Comparison of ENCODE assay signal across 8 cellular contexts in the genomic region with DNA sequence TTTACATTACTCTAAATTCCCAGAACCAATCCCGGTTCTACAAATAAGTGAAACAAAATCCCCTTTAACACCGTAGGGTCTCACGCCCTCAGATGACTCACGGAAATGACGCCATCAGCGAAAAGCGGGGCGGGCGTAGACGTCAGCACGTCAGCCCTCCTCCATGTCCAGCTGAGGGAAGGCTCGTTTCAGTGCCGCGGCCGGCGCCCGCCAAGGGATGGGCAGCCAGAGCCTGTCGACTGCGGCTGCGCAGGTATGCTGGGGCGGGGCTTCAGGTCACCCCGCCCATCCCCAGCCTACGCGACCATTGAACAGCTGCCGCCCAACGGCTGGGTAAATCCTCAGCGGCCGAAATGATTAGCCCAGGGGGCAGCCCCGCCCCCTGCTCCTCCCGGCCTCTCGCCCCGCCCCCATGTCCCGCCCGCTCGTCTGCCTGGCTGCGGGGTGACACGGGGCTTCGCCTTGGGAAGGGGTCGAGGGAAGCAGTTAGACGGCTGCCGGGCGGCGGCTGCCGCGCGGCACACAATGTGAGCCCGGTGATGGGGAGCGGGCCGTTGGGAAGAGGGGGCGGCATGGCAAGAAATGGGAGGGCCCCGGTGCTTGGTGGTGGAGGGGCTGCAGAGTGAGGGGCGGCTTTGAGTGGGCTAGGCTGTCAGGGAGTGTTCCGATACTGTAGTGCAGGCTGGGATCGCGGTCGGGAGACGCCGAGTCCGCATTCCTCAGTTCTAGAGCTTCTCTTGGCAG. TPM values are rescaled to one million over a fixed set of nuclear protein-coding genes. Genes with fewer than 3 reads are reported as not detected.
A peak's percentile ranks its signal among the peaks of the same experiment; 100 is the strongest.
DNase-seq lines count a peak whose midpoint lies in the region; ATAC-seq and TF ChIP-seq lines count a peak whose summit lies in the region.

Gene NBEAL1 (plus strand): TSS at position 420 of the 744 bp plus-strand sequence. CDS start 1,510 bp downstream, outside the sequence.

- peaks cover 0 to 3% (median 0%) of the 10 kb centered on the region in 3 donors for H3K27me3 Mint-ChIP-seq in CD14-positive monocyte (ENCODE audit: low read depth in 3 of 3)

- H3K4me3 ChIP-seq in dorsolateral prefrontal cortex, result peak within 1 kb of the TSS; percentile 39 to 99 (median 84)
- H3K4me3 ChIP-seq in liver (ENCODE audit: low read depth in 1 of 3, low read length in 3 of 3), result peak within 1 kb of the TSS; percentile 82 to 98 (median 97)

- peaks cover 24% of the 10 kb centered on the region for H3K4me1 Mint-ChIP-seq in CD14-positive monocyte

- H3K27me3 ChIP-seq in dorsolateral prefrontal cortex, result no peaks in the 10 kb centered on the region
- no peaks in the 10 kb centered on the region for H3K27me3 ChIP-seq in liver (ENCODE audit: control insufficient read depth in 4 of 4, insufficient read depth in 4 of 4, low read length in 3 of 4)

- no peaks in the 10 kb centered on the region for H3K9me3 Mint-ChIP-seq in CD14-positive monocyte

- no peaks in the 10 kb centered on the region for H3K9me3 ChIP-seq in liver (ENCODE audit: control insufficient read depth in 4 of 4, low read length in 3 of 4)

- peak within 1 kb of the TSS; percentile 96 to 98 for H3K4me3 Mint-ChIP-seq in CD14-positive monocyte

- H3K27ac ChIP-seq in dorsolateral prefrontal cortex (peak within 1 kb of the TSS; percentile 59 to 97 (median 92)), liver (ENCODE audit: low read depth in 1 of 2, low read length in 2 of 2) (peak within 1 kb of the TSS; percentile 92 to 95)

- H3K36me3 ChIP-seq in liver (ENCODE audit: control insufficient read depth in 4 of 4, insufficient read depth in 3 of 4, low read depth in 1 of 4, low read length in 3 of 4), result no peaks in the 10 kb centered on the region

- H3K9ac ChIP-seq in liver (ENCODE audit: low read depth in 1 of 2, low read length in 2 of 2), result peak within 1 kb of the TSS; percentile 94 to 98

- peak in 1 of 2 donors; percentile 21 for TF ChIP-seq RAD21 in liver (IDR thresholded peaks at IDR 0.05)

- intact Hi-C loops in CD14-positive monocyte (cut with micrococcal nuclease), result loop anchor here (1.0 to 10.0 kb wide), 6 partner anchors 47 to 640 kb away; partner anchors contain the start of genes WDR12 (in 2 of the 2), BMPR2 (in 1 of the 2), CARF (in 1 of the 2) and CYP20A1 (in 1 of the 2)
- intact Hi-C loops in dorsolateral prefrontal cortex (cut with DNase I), result loop anchor here (5.0 to 10.0 kb wide), 5 partner anchors 102 to 380 kb away; partner anchors contain the start of genes CARF (in 2 of the 2), CYP20A1 (in 2 of the 2), WDR12 (in 2 of the 2) and ABI2 (in 1 of the 2)

- peak within 1 kb of the TSS; percentile 97 to 99 (median 97) for H3K27ac Mint-ChIP-seq in CD14-positive monocyte

- ATAC-seq in GM19397 (IDR thresholded peaks at IDR 0.05; ENCODE audit: unreplicated experiment) (peak; percentile 98), HG03571 (IDR thresholded peaks at IDR 0.05; ENCODE audit: unreplicated experiment) (peak; percentile 97)

- under 1% methylated on average over 59 of the region's 59 CpGs for WGBS in liver

- no peak for TF ChIP-seq CTCF in CD14-positive monocyte (IDR thresholded peaks at IDR 0.05)
- TF ChIP-seq CTCF in dorsolateral prefrontal cortex (IDR thresholded peaks at IDR 0.05 in 54 of 56, conservative IDR thresholded peaks at IDR 0.05 in 2 of 56; ENCODE audit: low read depth in 1 of 56, partially characterized antibody in 56 of 56), result peak in 25 of 56 donors; percentile 4 to 57 (median 23)
- no peak for TF ChIP-seq CTCF in liver (IDR thresholded peaks at IDR 0.05; ENCODE audit: low read depth, low read length, missing input control)

- DNase-seq in CD14-positive monocyte (ENCODE audit: low spot score), result peak; percentile 99
- DNase-seq in NCI-H82 (lab: John Stamatoyannopoulos, UW), result peak; percentile 99
- peak; percentile 95 to 97 for DNase-seq in activated CD4-positive, alpha-beta T cell treated with anti-CD3 and anti-CD28 coated beads, Interleukin-2, amount 50 U/mL, for 48 hours
- peak; percentile 97 to 99 (median 98) for DNase-seq in dorsolateral prefrontal cortex
- peak; percentile 96 for DNase-seq in stimulated activated CD4-positive, alpha-beta T cell treated with anti-CD3 and anti-CD28 coated beads, Interleukin-4, amount 100 ng/mL, for 24 hours

- peaks cover 5 to 9% of the 10 kb centered on the region in 2 donors for H3K36me3 Mint-ChIP-seq in CD14-positive monocyte

- peaks cover 5 to 23% (median 22%) of the 10 kb centered on the region in 4 donors for H3K4me1 ChIP-seq in liver (ENCODE audit: control insufficient read depth in 4 of 4, insufficient read depth in 4 of 4, low read length in 3 of 4)

TF ChIP-seq in liver, 16 proteins besides CTCF, POLR2A, EP300 and RAD21:
- peak; percentile 93 for TF ChIP-seq YY1 (IDR thresholded peaks at IDR 0.05)
- peak; percentile 92 for TF ChIP-seq ATF3 (IDR thresholded peaks at IDR 0.05)
- no peak for TF ChIP-seq FOXA1 (IDR thresholded peaks at IDR 0.05)
- TF ChIP-seq, protein P1, sequence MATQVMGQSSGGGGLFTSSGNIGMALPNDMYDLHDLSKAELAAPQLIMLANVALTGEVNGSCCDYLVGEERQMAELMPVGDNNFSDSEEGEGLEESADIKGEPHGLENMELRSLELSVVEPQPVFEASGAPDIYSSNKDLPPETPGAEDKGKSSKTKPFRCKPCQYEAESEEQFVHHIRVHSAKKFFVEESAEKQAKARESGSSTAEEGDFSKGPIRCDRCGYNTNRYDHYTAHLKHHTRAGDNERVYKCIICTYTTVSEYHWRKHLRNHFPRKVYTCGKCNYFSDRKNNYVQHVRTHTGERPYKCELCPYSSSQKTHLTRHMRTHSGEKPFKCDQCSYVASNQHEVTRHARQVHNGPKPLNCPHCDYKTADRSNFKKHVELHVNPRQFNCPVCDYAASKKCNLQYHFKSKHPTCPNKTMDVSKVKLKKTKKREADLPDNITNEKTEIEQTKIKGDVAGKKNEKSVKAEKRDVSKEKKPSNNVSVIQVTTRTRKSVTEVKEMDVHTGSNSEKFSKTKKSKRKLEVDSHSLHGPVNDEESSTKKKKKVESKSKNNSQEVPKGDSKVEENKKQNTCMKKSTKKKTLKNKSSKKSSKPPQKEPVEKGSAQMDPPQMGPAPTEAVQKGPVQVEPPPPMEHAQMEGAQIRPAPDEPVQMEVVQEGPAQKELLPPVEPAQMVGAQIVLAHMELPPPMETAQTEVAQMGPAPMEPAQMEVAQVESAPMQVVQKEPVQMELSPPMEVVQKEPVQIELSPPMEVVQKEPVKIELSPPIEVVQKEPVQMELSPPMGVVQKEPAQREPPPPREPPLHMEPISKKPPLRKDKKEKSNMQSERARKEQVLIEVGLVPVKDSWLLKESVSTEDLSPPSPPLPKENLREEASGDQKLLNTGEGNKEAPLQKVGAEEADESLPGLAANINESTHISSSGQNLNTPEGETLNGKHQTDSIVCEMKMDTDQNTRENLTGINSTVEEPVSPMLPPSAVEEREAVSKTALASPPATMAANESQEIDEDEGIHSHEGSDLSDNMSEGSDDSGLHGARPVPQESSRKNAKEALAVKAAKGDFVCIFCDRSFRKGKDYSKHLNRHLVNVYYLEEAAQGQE (IDR thresholded peaks at IDR 0.05), result peak; percentile 88
- peak; percentile 53 to 78 for TF ChIP-seq RXRA (IDR thresholded peaks at IDR 0.05)
- peak; percentile 59 for TF ChIP-seq TAF1 (conservative IDR thresholded peaks at IDR 0.05)
- peak; percentile 82 for TF ChIP-seq SP1 (IDR thresholded peaks at IDR 0.05)
- TF ChIP-seq MAX (IDR thresholded peaks at IDR 0.05), result peak; percentile 48
- TF ChIP-seq, protein P2, sequence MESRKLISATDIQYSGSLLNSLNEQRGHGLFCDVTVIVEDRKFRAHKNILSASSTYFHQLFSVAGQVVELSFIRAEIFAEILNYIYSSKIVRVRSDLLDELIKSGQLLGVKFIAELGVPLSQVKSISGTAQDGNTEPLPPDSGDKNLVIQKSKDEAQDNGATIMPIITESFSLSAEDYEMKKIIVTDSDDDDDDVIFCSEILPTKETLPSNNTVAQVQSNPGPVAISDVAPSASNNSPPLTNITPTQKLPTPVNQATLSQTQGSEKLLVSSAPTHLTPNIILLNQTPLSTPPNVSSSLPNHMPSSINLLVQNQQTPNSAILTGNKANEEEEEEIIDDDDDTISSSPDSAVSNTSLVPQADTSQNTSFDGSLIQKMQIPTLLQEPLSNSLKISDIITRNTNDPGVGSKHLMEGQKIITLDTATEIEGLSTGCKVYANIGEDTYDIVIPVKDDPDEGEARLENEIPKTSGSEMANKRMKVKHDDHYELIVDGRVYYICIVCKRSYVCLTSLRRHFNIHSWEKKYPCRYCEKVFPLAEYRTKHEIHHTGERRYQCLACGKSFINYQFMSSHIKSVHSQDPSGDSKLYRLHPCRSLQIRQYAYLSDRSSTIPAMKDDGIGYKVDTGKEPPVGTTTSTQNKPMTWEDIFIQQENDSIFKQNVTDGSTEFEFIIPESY (IDR thresholded peaks at IDR 0.05), result no peak
- TF ChIP-seq NR2F2 (IDR thresholded peaks at IDR 0.05), result peak; percentile 25
- peak in 1 of 2 donors; percentile 58 for TF ChIP-seq EGR1 (IDR thresholded peaks at IDR 0.05; ENCODE audit: low read depth in 2 of 2)
- TF ChIP-seq HNF4G (IDR thresholded peaks at IDR 0.05), result no peak
- peak; percentile 53 to 87 for TF ChIP-seq GABPA (IDR thresholded peaks at IDR 0.05 in 1 of 2, conservative IDR thresholded peaks at IDR 0.05 in 1 of 2)
- no peak for TF ChIP-seq FOXA2 (IDR thresholded peaks at IDR 0.05)
- TF ChIP-seq HNF4A (conservative IDR thresholded peaks at IDR 0.05), result no peak
- TF ChIP-seq JUND (IDR thresholded peaks at IDR 0.05), result peak; percentile 97 to 98
TF ChIP-seq in liver: peak in this region for 11.

RNA-seq across cellular contexts. Expression of gene NBEAL1, which starts in this region (rescaled TPM):
- polyA plus RNA-seq in CD14-positive monocyte (1 to 10 TPM; 2.5 to 5.3 TPM), liver (10 to 100 TPM in 1 of 2 donors, 1 to 10 TPM in 1; 4.4 to 22.1 TPM)
- total RNA-seq in dorsolateral prefrontal cortex (10 to 100 TPM; 14.1 to 45.8 (median 27.0) TPM), liver (10 to 100 TPM; 12.0 to 47.9 TPM)

Comparison
In these comparisons a context has a peak if more than half of its experiments do, and no peak if none do; other contexts are left out.
1. Peak in every context shown above with its lines: DNase-seq, ATAC-seq, H3K4me3 ChIP-seq and H3K27ac ChIP-seq.